ENCODE assay signal across 1 cellular context in the genomic region with DNA sequence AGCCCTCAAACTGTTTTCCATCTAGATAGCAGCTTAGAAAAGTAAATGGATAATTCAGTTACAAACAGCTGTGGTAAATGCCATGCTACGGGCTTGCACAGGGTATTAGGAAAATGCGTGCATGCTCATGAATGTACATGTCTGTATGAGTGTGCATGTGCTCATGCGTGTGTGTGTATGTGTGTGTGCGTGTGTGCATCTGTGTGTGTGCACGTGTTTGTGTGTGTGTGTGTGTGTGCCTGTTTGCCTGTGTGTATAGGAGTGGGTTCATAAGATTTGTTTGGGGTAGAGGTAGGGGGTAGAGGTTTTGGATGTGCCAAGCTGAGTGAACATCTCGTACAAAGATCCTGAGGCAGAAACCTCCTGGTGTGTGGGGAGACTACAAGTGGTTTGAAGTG.
TF ChIP-seq lines count a peak whose summit lies in the region.

No MANE protein-coding gene starts in this region.

TF ChIP-seq in H1, 55 proteins besides CTCF, POLR2A, EP300 and RAD21:
- TF ChIP-seq CTBP2 (IDR thresholded peaks at IDR 0.05; ENCODE audit: borderline replicate concordance, insufficient read depth, insufficient read length, low read length) (no peak), ASH2L (IDR thresholded peaks at IDR 0.05; ENCODE audit: low read length) (no peak), JUN (IDR thresholded peaks at IDR 0.05; ENCODE audit: low read depth, low read length) (no peak), SP4 (IDR thresholded peaks at IDR 0.05; ENCODE audit: low read length) (no peak), SIX5 (IDR thresholded peaks at IDR 0.05; ENCODE audit: low read depth, low read length) (no peak), MAFK (IDR thresholded peaks at IDR 0.05; ENCODE audit: low read depth, low read length) (no peak), TEAD4 (IDR thresholded peaks at IDR 0.05; ENCODE audit: low read depth, low read length) (no peak), SRF (IDR thresholded peaks at IDR 0.05; ENCODE audit: low read depth, low read length) (no peak), SP1 (IDR thresholded peaks at IDR 0.05; ENCODE audit: low read depth, low read length) (no peak), SIN3A (conservative IDR thresholded peaks at IDR 0.05 in 1 of 2, IDR thresholded peaks at IDR 0.05 in 1 of 2; ENCODE audit: low read depth in 1 of 2, low read length in 2 of 2) (no peak), SIRT6 (IDR thresholded peaks at IDR 0.05; ENCODE audit: low read length) (no peak), HDAC6 (IDR thresholded peaks at IDR 0.05; ENCODE audit: low read depth, low read length) (no peak), HDAC2 (IDR thresholded peaks at IDR 0.05; ENCODE audit: borderline replicate concordance in 1 of 2, low read depth in 2 of 2, low read length in 2 of 2) (no peak), YY1 (IDR thresholded peaks at IDR 0.05; ENCODE audit: low read depth, low read length) (no peak), POLR2AphosphoS5 (IDR thresholded peaks at IDR 0.05; ENCODE audit: low read depth, low read length) (no peak), SAP30 (IDR thresholded peaks at IDR 0.05; ENCODE audit: insufficient read depth, insufficient replicate concordance, low read length) (no peak)
- TF ChIP-seq, protein P1, sequence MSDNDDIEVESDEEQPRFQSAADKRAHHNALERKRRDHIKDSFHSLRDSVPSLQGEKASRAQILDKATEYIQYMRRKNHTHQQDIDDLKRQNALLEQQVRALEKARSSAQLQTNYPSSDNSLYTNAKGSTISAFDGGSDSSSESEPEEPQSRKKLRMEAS (IDR thresholded peaks at IDR 0.05): no peak
